ENCODE assay signal across 15 cellular contexts in the genomic region with DNA sequence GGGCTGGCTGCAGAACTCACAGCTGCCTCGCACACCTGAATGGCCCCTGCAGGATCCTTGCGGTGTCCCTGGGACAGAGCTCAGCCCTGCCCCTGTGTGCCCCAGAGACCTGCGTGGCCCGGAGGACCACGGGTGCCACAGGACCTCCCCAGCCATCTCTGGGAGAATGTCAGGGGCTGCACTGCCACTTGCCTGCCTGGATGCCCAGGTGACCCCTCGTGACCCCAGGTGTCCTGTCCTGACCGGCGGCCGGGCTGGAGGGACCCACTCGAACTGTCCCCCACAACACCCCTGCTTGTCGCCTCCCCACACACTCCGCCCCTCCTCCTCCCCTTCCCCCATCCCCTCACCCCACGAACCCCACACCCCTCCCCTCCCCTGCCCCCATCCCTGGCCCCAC. TPM values are rescaled to one million over a fixed set of nuclear protein-coding genes. Genes with fewer than 3 reads are reported as not detected.
"Had no signal": no experiment of that assay in that cellular context is flagged by ENCODE, and none has a peak within 500 bp of the region (broad histone marks: within the 10 kb centered on the region; RNA-seq: fewer than 3 reads in every experiment).

No MANE protein-coding gene starts in this region.

RNA-seq across cellular contexts. Expression of a gene that starts 1.9 kb away (rescaled TPM):
- total RNA-seq: activated B cell treated with CpG ODN at 0.5 μM for 24 hours; activated CD4-positive, alpha-beta memory T cell treated with anti-CD3 and anti-CD28 coated beads for 36 hours; activated CD4-positive, alpha-beta memory T cell treated with anti-CD3 and anti-CD28 coated beads, Interleukin-2, amount 10 ng/mL, durations not matched to agents 7 days and 5 days; activated CD4-positive, alpha-beta T cell treated with anti-CD3 and anti-CD28 coated beads for 36 hours; activated CD4-positive, alpha-beta T cell treated with anti-CD3 and anti-CD28 coated beads, Interleukin-2, amount 10 ng/mL, durations not matched to agents 24 days and 14 days; activated CD4-positive, alpha-beta T cell treated with anti-CD3 and anti-CD28 coated beads, Interleukin-2, amount 10 ng/mL, durations not matched to agents 7 days and 5 days; activated CD8-positive, alpha-beta memory T cell treated with anti-CD3 and anti-CD28 coated beads for 36 hours; activated CD8-positive, alpha-beta memory T cell treated with anti-CD3 and anti-CD28 coated beads, Interleukin-2, amount 10 ng/mL, durations not matched to agents 7 days and 5 days; activated CD8-positive, alpha-beta T cell treated with anti-CD3 and anti-CD28 coated beads for 36 hours; activated CD8-positive, alpha-beta T cell treated with anti-CD3 and anti-CD28 coated beads, Interleukin-2, amount 10 ng/mL, durations not matched to agents 7 days and 5 days; T-cell; T-helper 1 cell treated with Interleukin-12 subunit alpha and Interleukin-12 subunit beta and Interleukin-4 antibody, amounts not matched to agents 30 ng/mL and 1 ng/mL, for 36 hours; T-helper 17 cell; T-helper 2 cell treated with Interferon-gamma antibody and Interleukin-4, amounts not matched to agents 100 ng/mL and 5 ng/mL, for 36 hours; WTC11 had no signal
